11 cellular contexts compared by ENCODE assay signal in genomic region chr7:75624134-75624832, GRCh38.
DNase-seq lines count a peak whose midpoint lies in the region; ATAC-seq, FAIRE-seq and TF ChIP-seq lines count a peak whose summit lies in the region.
"Had no signal": no experiment of that assay in that cellular context is flagged by ENCODE, and none has a peak within 500 bp of the region (broad histone marks: within the 10 kb centered on the region; RNA-seq: fewer than 3 reads in every experiment).

No MANE protein-coding gene starts in this region.

- no peaks in the 10 kb centered on the region for H3K27me3 ChIP-seq in bronchial epithelial cell (ENCODE audit: control insufficient read depth, insufficient read depth, low read length)
- H3K27me3 ChIP-seq in tibial artery = no peaks in the 10 kb centered on the region
- H3K27me3 ChIP-seq in CD4-positive, alpha-beta T cell (ENCODE audit: control insufficient read depth, insufficient read depth, low read length) = no peaks in the 10 kb centered on the region

- POLR2A ChIA-PET in activated CD4-positive, alpha-beta T cell treated with anti-CD3 and anti-CD28 coated beads for 36 hours (lab: Charles Lee) = no interaction called here
- POLR2A ChIA-PET in CD4-positive, alpha-beta T cell (lab: Charles Lee) = no interaction called here

- FAIRE-seq in bronchial epithelial cell (lab: Jason Lieb, UNC) = no peak
- FAIRE-seq: A549, keratinocyte had no signal

- H3K27me3 Mint-ChIP-seq in activated CD4-positive, alpha-beta T cell treated with anti-CD3 and anti-CD28 coated beads for 36 hours = no peaks in the 10 kb centered on the region
- no peaks in the 10 kb centered on the region for H3K27me3 Mint-ChIP-seq in CD4-positive, alpha-beta T cell
- H3K27me3 Mint-ChIP-seq: activated naive CD4-positive, alpha-beta T cell treated with anti-CD3 and anti-CD28 coated beads, Interleukin-2, amount 50 U/mL, for 24 hours had no signal

- peaks cover 0 to 31% (median 18%) of the 10 kb centered on the region in 4 donors for H3K4me1 ChIP-seq in tibial artery
- H3K4me1 ChIP-seq: A549 had no signal

- peaks cover 0 to 6% (median 0%) of the 10 kb centered on the region in 3 donors for H3K9me3 ChIP-seq in tibial artery
- peaks cover 11% of the 10 kb centered on the region for H3K9me3 ChIP-seq in CD4-positive, alpha-beta T cell (ENCODE audit: control insufficient read depth, low read length)

- intact Hi-C loops in activated CD4-positive, alpha-beta T cell treated with anti-CD3 and anti-CD28 coated beads for 36 hours (cut with DNase I, micrococcal nuclease) = no loop called here
- intact Hi-C loops in tibial artery (cut with DNase I; ENCODE audit: low total_unique reads) = no loop called here
- intact Hi-C loops in CD4-positive, alpha-beta T cell (cut with DNase I, micrococcal nuclease) = no loop called here

- H3K36me3 Mint-ChIP-seq in activated CD4-positive, alpha-beta T cell treated with anti-CD3 and anti-CD28 coated beads for 36 hours (ENCODE audit: low read depth) = no peaks in the 10 kb centered on the region
- H3K36me3 Mint-ChIP-seq in CD4-positive, alpha-beta T cell (ENCODE audit: low read depth) = no peaks in the 10 kb centered on the region

- H3K4me3 ChIP-seq in bronchial epithelial cell (ENCODE audit: low read depth, low read length) (no peak overlapping the region), tibial artery (no peak overlapping the region)
- H3K4me3 ChIP-seq: A549 had no signal

- H3K9me3 Mint-ChIP-seq in activated CD4-positive, alpha-beta T cell treated with anti-CD3 and anti-CD28 coated beads for 36 hours (ENCODE audit: low read depth) = peaks cover 9% of the 10 kb centered on the region
- H3K9me3 Mint-ChIP-seq in CD4-positive, alpha-beta T cell = peaks cover 16% of the 10 kb centered on the region
- H3K9me3 Mint-ChIP-seq: activated naive CD4-positive, alpha-beta T cell treated with anti-CD3 and anti-CD28 coated beads, Interleukin-2, amount 50 U/mL, for 24 hours had no signal

- peak overlapping the region; percentile 44 for H3K27ac Mint-ChIP-seq in activated CD4-positive, alpha-beta T cell treated with anti-CD3 and anti-CD28 coated beads for 36 hours
- no peak overlapping the region for H3K27ac Mint-ChIP-seq in CD4-positive, alpha-beta T cell
- H3K27ac Mint-ChIP-seq: activated naive CD4-positive, alpha-beta T cell treated with anti-CD3 and anti-CD28 coated beads, Interleukin-2, amount 50 U/mL, for 24 hours had no signal

- TF ChIP-seq CTCF in bronchial epithelial cell (IDR thresholded peaks at IDR 0.05; ENCODE audit: insufficient read depth, low read length, severe bottlenecking) (no peak), tibial artery (IDR thresholded peaks at IDR 0.05) (no peak)
- no peak for TF ChIP-seq CTCF in CD4-positive, alpha-beta T cell (IDR thresholded peaks at IDR 0.05)

- peak overlapping the region; percentile 72 to 75 for H3K27ac ChIP-seq in tibial artery
- no peak overlapping the region for H3K27ac ChIP-seq in CD4-positive, alpha-beta T cell (ENCODE audit: low read depth, low read length)

- H3K36me3 ChIP-seq in bronchial epithelial cell (ENCODE audit: control insufficient read depth, insufficient read depth, low read length) (no peaks in the 10 kb centered on the region), tibial artery (peaks cover 0 to 18% (median 7%) of the 10 kb centered on the region in 3 donors)

- ATAC-seq in activated CD4-positive, alpha-beta T cell treated with anti-CD3 and anti-CD28 coated beads for 36 hours = no peak
- no peak for ATAC-seq in CD4-positive, alpha-beta T cell (ENCODE audit: poor library complexity)

- CTCF ChIA-PET in activated CD4-positive, alpha-beta T cell treated with anti-CD3 and anti-CD28 coated beads for 36 hours (lab: Charles Lee) = no interaction called here
- CTCF ChIA-PET in CD4-positive, alpha-beta T cell (lab: Charles Lee) = no interaction called here

- no peaks in the 10 kb centered on the region for H3K4me1 Mint-ChIP-seq in activated CD4-positive, alpha-beta T cell treated with anti-CD3 and anti-CD28 coated beads for 36 hours
- H3K4me1 Mint-ChIP-seq in CD4-positive, alpha-beta T cell (ENCODE audit: low read depth) = no peaks in the 10 kb centered on the region
- H3K4me1 Mint-ChIP-seq: activated naive CD4-positive, alpha-beta T cell treated with anti-CD3 and anti-CD28 coated beads, Interleukin-2, amount 50 U/mL, for 24 hours had no signal

- H3K4me3 Mint-ChIP-seq in activated CD4-positive, alpha-beta T cell treated with anti-CD3 and anti-CD28 coated beads for 36 hours = no peak overlapping the region
- H3K4me3 Mint-ChIP-seq in CD4-positive, alpha-beta T cell = no peak overlapping the region
- H3K4me3 Mint-ChIP-seq: activated naive CD4-positive, alpha-beta T cell treated with anti-CD3 and anti-CD28 coated beads, Interleukin-2, amount 50 U/mL, for 24 hours had no signal

- no peak for DNase-seq in activated CD4-positive, alpha-beta T cell treated with anti-CD3 and anti-CD28 coated beads for 36 hours
- DNase-seq in activated CD4-positive, alpha-beta T cell treated with anti-CD3 and anti-CD28 coated beads, Interleukin-2, amount 50 U/mL, for 48 hours = no peak
- DNase-seq in bronchial epithelial cell (ENCODE audit: low read depth) = peak; percentile 27
- peak; percentile 28 to 58 for DNase-seq in lung microvascular endothelial cell (ENCODE audit: low read depth in 2 of 2)
- DNase-seq in tibial artery = peak; percentile 69 to 82
- DNase-seq in DMS153 treated with DMSO at 0.1 percent for 48 hours (lab: John Stamatoyannopoulos, UW; ENCODE audit: unreplicated experiment) = no peak
- no peak for DNase-seq in DMS53 treated with DMSO at 0.1 percent for 48 hours (lab: John Stamatoyannopoulos, UW; ENCODE audit: unreplicated experiment)
- no peak for DNase-seq in CD4-positive, alpha-beta T cell

Comparison
In these comparisons a context has a peak if more than half of its experiments do, and no peak if none do; other contexts are left out.
1. DNase-seq: peak in bronchial epithelial cell (single experiment), lung microvascular endothelial cell (2 of 2) and tibial artery (2 of 2); none in activated CD4-positive, alpha-beta T cell treated with anti-CD3 and anti-CD28 coated beads for 36 hours (single experiment), activated CD4-positive, alpha-beta T cell treated with anti-CD3 and anti-CD28 coated beads, Interleukin-2, amount 50 U/mL, for 48 hours (0 of 2), DMS153 treated with DMSO at 0.1 percent for 48 hours (single experiment), DMS53 treated with DMSO at 0.1 percent for 48 hours (single experiment) and CD4-positive, alpha-beta T cell (0 of 10).